Comparison of ENCODE assay signal across 1 cellular context in genomic region chr15:75065851-75066509, GRCh38.
TF ChIP-seq lines count a peak whose summit lies in the region.

No MANE protein-coding gene starts in this region.

TF ChIP-seq in HEK293, 187 proteins besides CTCF, POLR2A, EP300 and RAD21 (continued from another document):
- no peak for TF ChIP-seq ZNF596 (tag by site-specific recombination; IDR thresholded peaks at IDR 0.05)
- TF ChIP-seq ZNF214 (tag by site-specific recombination; IDR thresholded peaks at IDR 0.05; ENCODE audit: borderline replicate concordance) = no peak
- TF ChIP-seq ZNF701 (tag by site-specific recombination; IDR thresholded peaks at IDR 0.05) = no peak
- TF ChIP-seq ZNF16 (tag by site-specific recombination; IDR thresholded peaks at IDR 0.05; ENCODE audit: low read depth) = no peak
- no peak for TF ChIP-seq GLI4 (tag by site-specific recombination; IDR thresholded peaks at IDR 0.05)
- no peak for TF ChIP-seq ZBTB6 (tag by site-specific recombination; IDR thresholded peaks at IDR 0.05)
- no peak for TF ChIP-seq ZNF639 (tag by site-specific recombination; IDR thresholded peaks at IDR 0.05)
- no peak for TF ChIP-seq ZNF174 (tag by site-specific recombination; IDR thresholded peaks at IDR 0.05)
- peak; percentile 79 for TF ChIP-seq ZBTB20 (tag by site-specific recombination; IDR thresholded peaks at IDR 0.05)
- no peak for TF ChIP-seq ZFP69B (tag by site-specific recombination; IDR thresholded peaks at IDR 0.05)
- TF ChIP-seq ZNF157 (tag by site-specific recombination; IDR thresholded peaks at IDR 0.05) = no peak
- no peak for TF ChIP-seq ZBTB7A (tag by site-specific recombination; IDR thresholded peaks at IDR 0.05; ENCODE audit: low read depth)
- TF ChIP-seq ZSCAN16 (tag by site-specific recombination; IDR thresholded peaks at IDR 0.05) = no peak
- peak; percentile 88 for TF ChIP-seq ZNF398 (tag by site-specific recombination; IDR thresholded peaks at IDR 0.05)
- no peak for TF ChIP-seq ZNF548 (tag by site-specific recombination; IDR thresholded peaks at IDR 0.05)
- no peak for TF ChIP-seq ZNF362 (tag by site-specific recombination; IDR thresholded peaks at IDR 0.05)
- no peak for TF ChIP-seq ZNF48 (tag by site-specific recombination; IDR thresholded peaks at IDR 0.05)
- no peak for TF ChIP-seq ZNF561 (tag by site-specific recombination; IDR thresholded peaks at IDR 0.05; ENCODE audit: borderline replicate concordance)
- no peak for TF ChIP-seq ZNF350 (tag by site-specific recombination; IDR thresholded peaks at IDR 0.05)
- TF ChIP-seq ZNF610 (tag by site-specific recombination; IDR thresholded peaks at IDR 0.05; ENCODE audit: borderline replicate concordance) = no peak
- TF ChIP-seq ZNF280D (tag by site-specific recombination; IDR thresholded peaks at IDR 0.05) = no peak
- TF ChIP-seq ZNF658 (tag by site-specific recombination; IDR thresholded peaks at IDR 0.05) = no peak
- TF ChIP-seq ZNF747 (tag by site-specific recombination; IDR thresholded peaks at IDR 0.05) = no peak
- no peak for TF ChIP-seq ZNF37A (tag by site-specific recombination; IDR thresholded peaks at IDR 0.05)
- TF ChIP-seq SP7 (tag by site-specific recombination; IDR thresholded peaks at IDR 0.05) = no peak
- no peak for TF ChIP-seq ZNF704 (tag by site-specific recombination; IDR thresholded peaks at IDR 0.05)
